ENCODE assay signal across 25 cellular contexts in the genomic region with DNA sequence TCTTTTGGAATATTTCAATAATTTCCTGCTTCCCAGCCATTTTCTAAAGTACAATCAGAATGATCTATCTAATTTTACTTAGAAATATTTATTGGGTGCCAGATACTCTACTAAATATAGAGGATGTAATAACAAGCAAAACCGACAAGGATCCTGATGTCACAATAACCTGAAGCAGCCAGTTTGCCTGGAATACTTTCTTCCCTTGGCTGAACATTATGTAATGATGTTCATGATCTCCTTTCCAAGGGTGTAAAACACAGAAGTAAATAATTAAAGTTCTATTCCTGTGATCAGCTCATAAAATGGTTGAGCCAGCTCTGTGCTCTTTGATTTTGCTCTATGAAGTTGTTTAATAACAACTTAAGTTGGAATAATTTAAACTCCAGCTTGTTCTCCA.
"Had no signal": no experiment of that assay in that cellular context is flagged by ENCODE, and none has a peak within 500 bp of the region (broad histone marks: within the 10 kb centered on the region; RNA-seq: fewer than 3 reads in every experiment).

No MANE protein-coding gene starts in this region.

- DNase-seq: heart left ventricle; hypothalamus; immature natural killer cell; islet precursor cell; left ventricle myocardium inferior; mesendoderm; naive B cell; natural killer cell; nephron progenitor cell; occipital lobe; right lobe of liver; small intestine; spleen; stimulated activated CD4-positive, alpha-beta T cell treated with anti-CD3 and anti-CD28 coated beads, Interleukin-4, amount 100 ng/mL, for 24 hours; stimulated activated naive CD4-positive, alpha-beta T cell; tibial artery; trophoblast cell; upper lobe of right lung had no signal

- H3K4me2 ChIP-seq: neural progenitor cell had no signal

- H3K9ac ChIP-seq: neural progenitor cell, parathyroid adenoma had no signal

- H3K4me1 ChIP-seq: neural progenitor cell had no signal

- H3K4me3 ChIP-seq: heart left ventricle, left ventricle myocardium inferior, lung, neural progenitor cell, right lobe of liver, spleen, suprapubic skin, thoracic aorta, tibial artery, upper lobe of right lung had no signal

- H2AFZ ChIP-seq: neural progenitor cell, parathyroid adenoma had no signal

- H3K36me3 ChIP-seq: neutrophil, right lobe of liver, suprapubic skin, thoracic aorta, tibial artery had no signal

- H3K27me3 ChIP-seq: heart left ventricle, neural progenitor cell, right lobe of liver, spleen, suprapubic skin, tibial artery, upper lobe of right lung had no signal

- H3K27ac ChIP-seq: left ventricle myocardium inferior, neural progenitor cell, neutrophil, parathyroid adenoma, right lobe of liver, spleen, suprapubic skin, thoracic aorta, tibial artery, upper lobe of right lung had no signal

- ATAC-seq: heart left ventricle; natural killer cell; right lobe of liver; stimulated activated effector memory CD8-positive, alpha-beta T cell treated with anti-CD3 and anti-CD28 coated beads, Interleukin-12 subunit alpha, Interleukin-12 subunit beta, amount 100 ng/mL, for 72 hours; upper lobe of right lung had no signal

- H3K9me3 ChIP-seq: heart left ventricle, left ventricle myocardium inferior, neutrophil, right lobe of liver, spleen, suprapubic skin, thoracic aorta, tibial artery, upper lobe of right lung had no signal
